In genomic region chr14:52002542-52002941, GRCh38 we compare ENCODE assay signal across 22 cellular contexts. TPM values are rescaled to one million over a fixed set of nuclear protein-coding genes. Genes with fewer than 3 reads are reported as not detected.
DNase-seq lines count a peak whose midpoint lies in the region; ATAC-seq and TF ChIP-seq lines count a peak whose summit lies in the region.
"Had no signal": no experiment of that assay in that cellular context is flagged by ENCODE, and none has a peak within 500 bp of the region (broad histone marks: within the 10 kb centered on the region; RNA-seq: fewer than 3 reads in every experiment).

No MANE protein-coding gene starts in this region.

- no peak overlapping the region for H3K4me3 ChIP-seq in prostate gland
- H3K4me3 ChIP-seq in lower leg skin (ENCODE audit: low read depth, poor library complexity, severe bottlenecking): no peak overlapping the region
- no peak overlapping the region for H3K4me3 ChIP-seq in colonic mucosa

- H3K4me1 ChIP-seq in prostate gland (replicated peaks) (no peaks in the 10 kb centered on the region), colonic mucosa (no peaks in the 10 kb centered on the region)
- H3K4me1 ChIP-seq: foreskin keratinocyte had no signal

- DNase-seq in left ventricle myocardium superior: peak; percentile 17
- no peak for DNase-seq in prostate gland (ENCODE audit: low spot score)
- no peak for DNase-seq in lower leg skin (ENCODE audit: low spot score in 2 of 2)
- no peak for DNase-seq in colonic mucosa
- no peak for DNase-seq in GF-D8 (lab: John Stamatoyannopoulos, UW)
- no peak for DNase-seq in C1 segment of cervical spinal cord (lab: John Stamatoyannopoulos, UW)
- DNase-seq: activated CD4-positive, alpha-beta memory T cell treated with anti-CD3 and anti-CD28 coated beads, Interleukin-2, amount 10 ng/mL, durations not matched to agents 7 days and 5 days; activated T-cell treated with anti-CD3 and anti-CD28 coated beads, Interleukin-2, amount 50 U/mL, for 4 hours; CD4-positive, alpha-beta T cell; DMS53; foreskin keratinocyte; MM.1S; NCI-H748 treated with DMSO at 0.1 percent for 48 hours; OCI-M1; right cardiac atrium had no signal

- H3K27me3 Mint-ChIP-seq in activated T-helper 17 cell treated with anti-CD3 and anti-CD28 coated beads, Interleukin-2, amount 50 U/mL, for 72 hours: no peaks in the 10 kb centered on the region
- H3K27me3 Mint-ChIP-seq: activated CD4-positive, alpha-beta memory T cell treated with anti-CD3 and anti-CD28 coated beads, Interleukin-2, amount 10 ng/mL, durations not matched to agents 7 days and 5 days; CD4-positive, alpha-beta T cell; IgD-negative memory B cell; stimulated activated memory B cell treated with anti-CD40 and anti-IgM and Interleukin-4, amounts not matched to agents 10 μg/mL and 1 μg/mL and 100 μg/mL, for 72 hours had no signal

- no peaks in the 10 kb centered on the region for H3K9me3 ChIP-seq in prostate gland
- H3K9me3 ChIP-seq in colonic mucosa: no peaks in the 10 kb centered on the region

- no peak overlapping the region for H3K9ac ChIP-seq in colonic mucosa (ENCODE audit: low read depth in 2 of 2, low read length in 2 of 2)

- 77% methylated on average over 4 of the region's 4 CpGs for WGBS in prostate gland
- WGBS in lower leg skin, 2 donors: 86% methylated on average over 4 of the region's 4 CpGs

- H3K27ac Mint-ChIP-seq in activated T-helper 17 cell treated with anti-CD3 and anti-CD28 coated beads, Interleukin-2, amount 50 U/mL, for 72 hours: peak overlapping the region; percentile 39
- H3K27ac Mint-ChIP-seq: activated CD4-positive, alpha-beta memory T cell treated with anti-CD3 and anti-CD28 coated beads, Interleukin-2, amount 10 ng/mL, durations not matched to agents 7 days and 5 days; CD4-positive, alpha-beta T cell; stimulated activated memory B cell treated with anti-CD40 and anti-IgM and Interleukin-4, amounts not matched to agents 10 μg/mL and 1 μg/mL and 100 μg/mL, for 72 hours had no signal

- no peaks in the 10 kb centered on the region for H3K36me3 ChIP-seq in prostate gland
- H3K36me3 ChIP-seq in colonic mucosa: peaks cover 5% of the 10 kb centered on the region

- TF ChIP-seq POLR2A in prostate gland (IDR thresholded peaks at IDR 0.05) (no peak), lower leg skin (IDR thresholded peaks at IDR 0.05) (no peak)

- intact Hi-C loops in left ventricle myocardium superior (cut with micrococcal nuclease): no loop called here
- intact Hi-C loops in prostate gland (cut with DNase I): no loop called here
- intact Hi-C loops in lower leg skin (cut with DNase I; ENCODE audit: low total_unique reads): no loop called here
- intact Hi-C loops in colonic mucosa (cut with DNase I): loop anchor here (10.0 kb wide), 1 partner anchor 472 kb away; no protein-coding TSS in a partner anchor

- H3K9me3 Mint-ChIP-seq in activated T-helper 17 cell treated with anti-CD3 and anti-CD28 coated beads, Interleukin-2, amount 50 U/mL, for 72 hours: no peaks in the 10 kb centered on the region
- H3K9me3 Mint-ChIP-seq: activated CD4-positive, alpha-beta memory T cell treated with anti-CD3 and anti-CD28 coated beads, Interleukin-2, amount 10 ng/mL, durations not matched to agents 7 days and 5 days; activated naive CD4-positive, alpha-beta T cell treated with anti-CD3 and anti-CD28 coated beads, Interleukin-2, amount 50 U/mL, for 72 hours; activated T-cell treated with anti-CD3 and anti-CD28 coated beads, Interleukin-2, amount 50 U/mL, for 4 hours; CD4-positive, alpha-beta T cell; IgD-negative memory B cell; stimulated activated memory B cell treated with anti-CD40 and anti-IgM and Interleukin-4, amounts not matched to agents 10 μg/mL and 1 μg/mL and 100 μg/mL, for 72 hours had no signal

- ATAC-seq in activated T-helper 17 cell treated with anti-CD3 and anti-CD28 coated beads, Interleukin-2, amount 50 U/mL, for 72 hours (replicated peaks): no peak
- ATAC-seq in left ventricle myocardium superior: peak; percentile 55
- ATAC-seq: activated naive CD4-positive, alpha-beta T cell treated with anti-CD3 and anti-CD28 coated beads, Interleukin-2, amount 50 U/mL, for 72 hours; activated T-cell treated with anti-CD3 and anti-CD28 coated beads, Interleukin-2, amount 50 U/mL, for 4 hours; foreskin keratinocyte; HCT116; stimulated activated memory B cell treated with anti-CD40 and anti-IgM and Interleukin-4, amounts not matched to agents 10 μg/mL and 1 μg/mL and 100 μg/mL, for 72 hours had no signal

- TF ChIP-seq CTCF in 22Rv1 (IDR thresholded peaks at IDR 0.05): no peak
- TF ChIP-seq CTCF in prostate gland (IDR thresholded peaks at IDR 0.05): no peak
- no peak for TF ChIP-seq CTCF in lower leg skin (IDR thresholded peaks at IDR 0.05)
- TF ChIP-seq CTCF in colonic mucosa (IDR thresholded peaks at IDR 0.05): no peak

- H3K27ac ChIP-seq in 22Rv1 (peak overlapping the region; percentile 46), prostate gland (peak overlapping the region; percentile 72 to 84), colonic mucosa (no peak overlapping the region)
- H3K27ac ChIP-seq: foreskin keratinocyte, HL-60 had no signal

- no peaks in the 10 kb centered on the region for H3K27me3 ChIP-seq in prostate gland (replicated peaks; ENCODE audit: insufficient read depth)
- no peaks in the 10 kb centered on the region for H3K27me3 ChIP-seq in colonic mucosa
- H3K27me3 ChIP-seq: foreskin keratinocyte had no signal

- H3K36me3 Mint-ChIP-seq in activated T-helper 17 cell treated with anti-CD3 and anti-CD28 coated beads, Interleukin-2, amount 50 U/mL, for 72 hours (ENCODE audit: low read depth): peaks cover 95% of the 10 kb centered on the region

- no peaks in the 10 kb centered on the region for H3K4me1 Mint-ChIP-seq in activated T-helper 17 cell treated with anti-CD3 and anti-CD28 coated beads, Interleukin-2, amount 50 U/mL, for 72 hours
- H3K4me1 Mint-ChIP-seq: activated CD4-positive, alpha-beta memory T cell treated with anti-CD3 and anti-CD28 coated beads, Interleukin-2, amount 10 ng/mL, durations not matched to agents 7 days and 5 days; stimulated activated memory B cell treated with anti-CD40 and anti-IgM and Interleukin-4, amounts not matched to agents 10 μg/mL and 1 μg/mL and 100 μg/mL, for 72 hours had no signal

- H3K4me3 Mint-ChIP-seq in activated T-helper 17 cell treated with anti-CD3 and anti-CD28 coated beads, Interleukin-2, amount 50 U/mL, for 72 hours: no peak overlapping the region
- H3K4me3 Mint-ChIP-seq: activated CD4-positive, alpha-beta memory T cell treated with anti-CD3 and anti-CD28 coated beads, Interleukin-2, amount 10 ng/mL, durations not matched to agents 7 days and 5 days; activated T-cell treated with anti-CD3 and anti-CD28 coated beads, Interleukin-2, amount 50 U/mL, for 4 hours; CD4-positive, alpha-beta T cell; stimulated activated memory B cell treated with anti-CD40 and anti-IgM and Interleukin-4, amounts not matched to agents 10 μg/mL and 1 μg/mL and 100 μg/mL, for 72 hours had no signal

RNA-seq across cellular contexts. Expression of gene RTRAF, which starts 13.2 kb away (rescaled TPM):
- 100 to 1,000 TPM; 138 to 190 TPM for total RNA-seq in activated T-helper 17 cell treated with anti-CD3 and anti-CD28 coated beads, Interleukin-2, amount 50 U/mL, for 72 hours
- total RNA-seq in left ventricle myocardium superior (225 TPM), prostate gland (100 to 1,000 TPM in 1 of 2 donors, 10 to 100 TPM in 1; 62.6 to 105 TPM), lower leg skin (10 to 100 TPM; 32.5 to 48.0 (median 40.6) TPM), colonic mucosa (100 to 1,000 TPM; 157 to 181 TPM)
